ENCODE assay signal across 11 cellular contexts in genomic region chr15:28921925-28922711, GRCh38. TPM values are rescaled to one million over a fixed set of nuclear protein-coding genes. Genes with fewer than 3 reads are reported as not detected.
DNase-seq lines count a peak whose midpoint lies in the region; TF ChIP-seq lines count a peak whose summit lies in the region.
"Had no signal": no experiment of that assay in that cellular context is flagged by ENCODE, and none has a peak within 500 bp of the region (broad histone marks: within the 10 kb centered on the region; RNA-seq: fewer than 3 reads in every experiment).

No MANE protein-coding gene starts in this region.

- no peaks in the 10 kb centered on the region for H3K9me2 ChIP-seq in Karpas-422 (replicated peaks; ENCODE audit: insufficient read depth, low read length)

- no CpG with 5 or more reads among the region's 12 CpGs for WGBS in trophoblast cell (ENCODE audit: extremely low coverage, insufficient coverage, insufficient read length)

- H4K12ac ChIP-seq in trophoblast cell (ENCODE audit: low read depth, low read length) = no peak overlapping the region

- no peaks in the 10 kb centered on the region for H3K27me3 ChIP-seq in Karpas-422 (ENCODE audit: low read length)
- no peaks in the 10 kb centered on the region for H3K27me3 ChIP-seq in trophoblast cell (ENCODE audit: insufficient read depth, low read length)

- H4K8ac ChIP-seq in trophoblast cell (ENCODE audit: low read depth, low read length) = no peak overlapping the region

- H3K23ac ChIP-seq in trophoblast cell (ENCODE audit: low read length) = no peak overlapping the region

- H3K27ac ChIP-seq in Karpas-422 (ENCODE audit: low read length) (no peak overlapping the region), trophoblast cell (ENCODE audit: low read depth, low read length) (no peak overlapping the region)

- H3K9me3 ChIP-seq in Karpas-422 (ENCODE audit: low read length) (no peaks in the 10 kb centered on the region), trophoblast cell (ENCODE audit: insufficient read depth, low read depth, low read length) (no peaks in the 10 kb centered on the region)

- DNase-seq in DMS53 (lab: John Stamatoyannopoulos, UW) (peak; percentile 20), DMS53 treated with DMSO at 0.1 percent for 48 hours (lab: John Stamatoyannopoulos, UW; ENCODE audit: unreplicated experiment) (no peak), Karpas-422 (peak; percentile 44), choroid plexus epithelial cell (ENCODE audit: low read depth) (no peak), trophoblast cell (no peak), DMS114 treated with DMSO at 0.1 percent for 48 hours (lab: John Stamatoyannopoulos, UW; ENCODE audit: unreplicated experiment) (no peak), SW 1271 (lab: John Stamatoyannopoulos, UW) (no peak), UCSD-AML1 (lab: John Stamatoyannopoulos, UW; ENCODE audit: unreplicated experiment) (no peak)
- DNase-seq: activated CD4-positive, alpha-beta T cell treated with anti-CD3 and anti-CD28 coated beads for 48 hours; GDM1; NCI-H2227 treated with DMSO at 0.1 percent for 48 hours had no signal

- no peak overlapping the region for H2BK5ac ChIP-seq in trophoblast cell (ENCODE audit: low read depth, low read length, poor library complexity)

- TF ChIP-seq CTCF in choroid plexus epithelial cell (conservative IDR thresholded peaks at IDR 0.05; ENCODE audit: low read depth, low read length) = peak; percentile 59

- H3K79me1 ChIP-seq in trophoblast cell (ENCODE audit: low read length) = no peaks in the 10 kb centered on the region

- H3K4me1 ChIP-seq in Karpas-422 (ENCODE audit: low read length) = no peaks in the 10 kb centered on the region
- H3K4me1 ChIP-seq in trophoblast cell (ENCODE audit: control insufficient read depth in 1 of 2, insufficient read depth in 2 of 2, low read length in 2 of 2) = no peaks in the 10 kb centered on the region

- H3K79me2 ChIP-seq in Karpas-422 (ENCODE audit: low read length) (no peaks in the 10 kb centered on the region), trophoblast cell (ENCODE audit: control insufficient read depth, insufficient read depth, low read length, poor library complexity) (no peaks in the 10 kb centered on the region)

- H4K20me1 ChIP-seq in Karpas-422 (ENCODE audit: insufficient read depth, low read depth, low read length) = no peaks in the 10 kb centered on the region

- no peak overlapping the region for H3K14ac ChIP-seq in trophoblast cell (ENCODE audit: low read length)

- H3K4me2 ChIP-seq in Karpas-422 (ENCODE audit: low read depth, low read length, poor library complexity, severe bottlenecking) = no peak overlapping the region
- no peak overlapping the region for H3K4me2 ChIP-seq in trophoblast cell (ENCODE audit: low read length)

- H3K36me3 ChIP-seq in Karpas-422 (ENCODE audit: insufficient read depth, low read length) = no peaks in the 10 kb centered on the region
- H3K36me3 ChIP-seq in trophoblast cell (ENCODE audit: control insufficient read depth in 1 of 2, insufficient read depth in 2 of 2, low read length in 2 of 2) = no peaks in the 10 kb centered on the region

- no peak overlapping the region for H2AFZ ChIP-seq in Karpas-422 (ENCODE audit: low read length)
- H2AFZ ChIP-seq in trophoblast cell (ENCODE audit: insufficient read depth, low read length, poor library complexity) = no peak overlapping the region

- no peak overlapping the region for H2BK120ac ChIP-seq in trophoblast cell (ENCODE audit: insufficient read depth, low read length, poor library complexity)

- no peak overlapping the region for H3K9ac ChIP-seq in Karpas-422 (ENCODE audit: low read length)
- no peak overlapping the region for H3K9ac ChIP-seq in trophoblast cell (ENCODE audit: low read length)

- H2AK5ac ChIP-seq in trophoblast cell (ENCODE audit: low read length) = no peak overlapping the region

- no peak overlapping the region for H4K91ac ChIP-seq in trophoblast cell (ENCODE audit: low read depth, low read length)

- H2BK12ac ChIP-seq in trophoblast cell (ENCODE audit: low read length) = no peak overlapping the region

- H3K4ac ChIP-seq in trophoblast cell (ENCODE audit: low read depth, low read length) = no peak overlapping the region

- H3K4me3 ChIP-seq in Karpas-422 (ENCODE audit: low read length) (no peak overlapping the region), choroid plexus epithelial cell (ENCODE audit: low read depth, low read length) (no peak overlapping the region), trophoblast cell (ENCODE audit: low read depth, low read length) (peak overlapping the region; percentile 23)

- no peak overlapping the region for H3K18ac ChIP-seq in trophoblast cell (ENCODE audit: low read length)

RNA-seq across cellular contexts. Expression of gene APBA2, which starts 36.3 kb away (rescaled TPM):
- not detected in 2 replicates for total RNA-seq in Karpas-422 (2014; rRNA removed; shearing (Covaris generic); ENCODE audit: low replicate concordance)
- 1.6 and 1.7 TPM in 2 replicates for polyA plus RNA-seq in trophoblast cell (2013)

Comparison
In these comparisons a context has a peak if more than half of its experiments do, and no peak if none do; other contexts are left out.
1. DNase-seq: peak in DMS53 (single experiment) and Karpas-422 (single experiment); none in DMS53 treated with DMSO at 0.1 percent for 48 hours (single experiment), choroid plexus epithelial cell (single experiment), trophoblast cell (0 of 2), DMS114 treated with DMSO at 0.1 percent for 48 hours (single experiment), SW 1271 (0 of 2) and UCSD-AML1 (single experiment).